In the genomic region with DNA sequence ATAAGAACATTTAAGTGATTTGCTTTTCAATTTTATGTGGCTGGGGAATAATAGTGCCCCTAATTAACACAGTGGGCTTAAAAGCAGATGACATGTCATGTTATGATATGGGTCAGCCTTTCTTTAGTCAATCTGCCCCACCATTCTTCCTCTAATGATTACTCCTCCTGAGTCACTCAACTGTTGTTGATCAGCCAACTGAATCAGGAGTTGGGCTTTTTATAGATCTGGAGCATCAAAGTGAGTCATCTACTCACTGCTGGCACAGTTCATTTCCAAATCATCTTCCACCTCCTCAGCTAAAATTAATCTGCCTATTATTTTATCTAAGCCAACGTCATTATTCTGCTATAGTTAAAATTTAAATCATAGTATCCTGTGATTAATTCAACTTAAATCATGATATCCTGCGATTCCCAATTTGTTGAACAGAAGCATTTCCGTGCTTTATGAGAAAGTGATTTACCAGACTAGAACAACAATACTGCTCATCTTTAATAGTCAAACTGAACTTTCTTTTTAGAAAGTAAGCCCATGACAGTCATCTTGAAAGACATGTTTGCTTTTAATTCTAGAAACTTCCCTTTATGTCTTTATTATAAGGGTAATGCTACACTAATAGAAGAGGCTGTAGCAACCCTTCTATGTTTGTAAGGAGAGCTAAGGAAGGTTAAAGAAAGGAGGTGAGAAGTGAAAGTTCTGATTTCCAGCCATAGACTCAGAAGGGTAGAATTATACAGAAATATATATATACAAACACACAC, we compare ENCODE assay signal across 11 cellular contexts.
A peak's percentile ranks its signal among the peaks of the same experiment; 100 is the strongest.
DNase-seq lines count a peak whose midpoint lies in the region; ATAC-seq lines count a peak whose summit lies in the region.
"Had no signal": no experiment of that assay in that cellular context is flagged by ENCODE, and none has a peak within 500 bp of the region (broad histone marks: within the 10 kb centered on the region; RNA-seq: fewer than 3 reads in every experiment).

No MANE protein-coding gene starts in this region.

- H3K27ac ChIP-seq in epithelial cell of prostate = no peak overlapping the region

- ATAC-seq in GM18868 (IDR thresholded peaks at IDR 0.05; ENCODE audit: unreplicated experiment) = peak; percentile 78
- no peak for ATAC-seq in GM19035 (IDR thresholded peaks at IDR 0.05; ENCODE audit: unreplicated experiment)

- DNase-seq in NCI-H446 (lab: John Stamatoyannopoulos, UW) (peak; percentile 3 to 31), epithelial cell of prostate (ENCODE audit: low read depth, low spot score) (peak; percentile 44), stromal cell of bone marrow (ENCODE audit: low read depth) (peak; percentile 85), SIG-M5 treated with dmso at 0.1 percent for 504 hours (lab: John Stamatoyannopoulos, UW; ENCODE audit: unreplicated experiment) (no peak), SW 1271 (lab: John Stamatoyannopoulos, UW) (no peak)
- DNase-seq: activated CD4-positive, alpha-beta T cell treated with anti-CD3 and anti-CD28 coated beads, Interleukin-2, amount 50 U/mL, for 48 hours; left cardiac atrium; NCI-H2227 treated with DMSO at 0.1 percent for 48 hours; stimulated activated CD4-positive, alpha-beta T cell treated with anti-CD3 and anti-CD28 coated beads, Interleukin-4, amount 100 ng/mL, for 1 hour had no signal

Comparison
In these comparisons a context has a peak if more than half of its experiments do, and no peak if none do; other contexts are left out.
1. DNase-seq: peak in NCI-H446 (2 of 2), epithelial cell of prostate (single experiment) and stromal cell of bone marrow (single experiment); none in SIG-M5 treated with dmso at 0.1 percent for 504 hours (single experiment) and SW 1271 (0 of 2).